In genomic region chr11:56172256-56172835, GRCh38 we compare ENCODE assay signal across 25 cellular contexts. TPM values are rescaled to one million over a fixed set of nuclear protein-coding genes. Genes with fewer than 3 reads are reported as not detected.
"Had no signal": no experiment of that assay in that cellular context is flagged by ENCODE, and none has a peak within 500 bp of the region (broad histone marks: within the 10 kb centered on the region; RNA-seq: fewer than 3 reads in every experiment).

No MANE protein-coding gene starts in this region.

- H3K27ac ChIP-seq: epithelial cell of prostate, esophagus muscularis mucosa, gastroesophageal sphincter, parathyroid adenoma, right atrium auricular region, stomach, thoracic aorta had no signal

- DNase-seq: effector memory CD8-positive, alpha-beta T cell; kidney; left cardiac atrium; mesendoderm; natural killer cell; occipital lobe; small intestine; stimulated activated CD4-positive, alpha-beta T cell treated with anti-CD3 and anti-CD28 coated beads, Interleukin-12 subunit alpha, Interleukin-12 subunit beta, amount 100 ng/mL, for 4 hours; stimulated activated naive CD4-positive, alpha-beta T cell; stomach; substantia nigra; trophoblast cell had no signal

- H2AFZ ChIP-seq: parathyroid adenoma had no signal

- H3K27ac Mint-ChIP-seq: dendritic cell treated with granulocyte-macrophage colony-stimulating factor and Interleukin-4, amounts not matched to agents 40 ng/mL and 50 ng/mL, for 4 days; effector memory CD8-positive, alpha-beta T cell; natural killer cell had no signal

- ATAC-seq: effector memory CD8-positive, alpha-beta T cell; gastroesophageal sphincter; left cardiac atrium; natural killer cell had no signal

- H3K36me3 ChIP-seq: esophagus muscularis mucosa, gastroesophageal sphincter, right atrium auricular region, stomach, thoracic aorta had no signal

- H3K4me3 ChIP-seq: esophagus muscularis mucosa, gastroesophageal sphincter, right atrium auricular region, stomach, thoracic aorta had no signal

- H3K27me3 Mint-ChIP-seq: dendritic cell treated with granulocyte-macrophage colony-stimulating factor and Interleukin-4, amounts not matched to agents 40 ng/mL and 50 ng/mL, for 4 days; effector memory CD8-positive, alpha-beta T cell had no signal

- H3K79me2 ChIP-seq: parathyroid adenoma had no signal

- H3K9me3 ChIP-seq: esophagus muscularis mucosa, gastroesophageal sphincter, thoracic aorta had no signal

- H3K4me1 Mint-ChIP-seq: natural killer cell had no signal

- H3K4me3 Mint-ChIP-seq: dendritic cell treated with granulocyte-macrophage colony-stimulating factor and Interleukin-4, amounts not matched to agents 40 ng/mL and 50 ng/mL, for 4 days; effector memory CD8-positive, alpha-beta T cell; natural killer cell had no signal

- H3K27me3 ChIP-seq: esophagus muscularis mucosa, gastroesophageal sphincter, right atrium auricular region, stomach had no signal

- H3K4me1 ChIP-seq: esophagus muscularis mucosa, gastroesophageal sphincter, parathyroid adenoma, right atrium auricular region, stomach had no signal

RNA-seq across cellular contexts. Expression of gene OR5J2, which starts 4.1 kb away (rescaled TPM):
- total RNA-seq: esophagus muscularis mucosa, fibroblast of villous mesenchyme, gastroesophageal sphincter, kidney, left cardiac atrium, liver, lung microvascular endothelial cell, mononuclear cell, myocyte, natural killer cell, occipital lobe, right atrium auricular region, stomach, thoracic aorta, urinary bladder had no signal
- polyA plus RNA-seq: liver, small intestine, stomach, urinary bladder had no signal

RNA-seq across cellular contexts. Expression of gene OR8K5, which starts 12.2 kb away (rescaled TPM):
- total RNA-seq: esophagus muscularis mucosa, fibroblast of villous mesenchyme, gastroesophageal sphincter, kidney, left cardiac atrium, liver, lung microvascular endothelial cell, mononuclear cell, myocyte, natural killer cell, occipital lobe, right atrium auricular region, stomach, thoracic aorta, urinary bladder had no signal
- polyA plus RNA-seq: liver, small intestine, stomach, urinary bladder had no signal

RNA-seq across cellular contexts. Expression of gene OR8J3, which starts 32.3 kb away (rescaled TPM):
- total RNA-seq: esophagus muscularis mucosa, fibroblast of villous mesenchyme, kidney, left cardiac atrium, liver, lung microvascular endothelial cell, mononuclear cell, myocyte, natural killer cell, occipital lobe, right atrium auricular region, stomach, thoracic aorta, urinary bladder had no signal
- polyA plus RNA-seq: liver, small intestine, stomach, urinary bladder had no signal

RNA-seq across cellular contexts. Expression of gene OR8H3, which starts 50.2 kb away (rescaled TPM):
- total RNA-seq: esophagus muscularis mucosa, fibroblast of villous mesenchyme, gastroesophageal sphincter, kidney, left cardiac atrium, liver, lung microvascular endothelial cell, mononuclear cell, myocyte, natural killer cell, occipital lobe, right atrium auricular region, stomach, thoracic aorta, urinary bladder had no signal
- polyA plus RNA-seq: liver, small intestine, stomach, urinary bladder had no signal
